ENCODE assay signal across 16 cellular contexts in genomic region chr13:30045916-30046704, GRCh38.
DNase-seq lines count a peak whose midpoint lies in the region; ATAC-seq and TF ChIP-seq lines count a peak whose summit lies in the region.
"Had no signal": no experiment of that assay in that cellular context is flagged by ENCODE, and none has a peak within 500 bp of the region (broad histone marks: within the 10 kb centered on the region; RNA-seq: fewer than 3 reads in every experiment).

No MANE protein-coding gene starts in this region.

- H3K27ac Mint-ChIP-seq in activated naive CD8-positive, alpha-beta T cell treated with anti-CD3 and anti-CD28 coated beads, Interleukin-2, amount 10 ng/mL, durations not matched to agents 7 days and 5 days, result peak overlapping the region; percentile 43
- no peak overlapping the region for H3K27ac Mint-ChIP-seq in activated naive CD8-positive, alpha-beta T cell treated with anti-CD3 and anti-CD28 coated beads, Interleukin-2, amount 50 U/mL, for 24 hours
- H3K27ac Mint-ChIP-seq in activated CD4-positive, alpha-beta T cell treated with anti-CD3 and anti-CD28 coated beads, Interleukin-2, amount 10 ng/mL, durations not matched to agents 7 days and 5 days, result no peak overlapping the region
- no peak overlapping the region for H3K27ac Mint-ChIP-seq in activated T-cell treated with anti-CD3 and anti-CD28 coated beads, Interleukin-2, amount 50 U/mL, for 72 hours
- H3K27ac Mint-ChIP-seq: activated T-cell treated with anti-CD3 and anti-CD28 coated beads, Interleukin-2, amount 50 U/mL, for 24 hours; type B pancreatic cell; WTC11 had no signal

- no peak overlapping the region for H3K4me3 ChIP-seq in fibroblast of the aortic adventitia (ENCODE audit: low read depth, low read length)
- H3K4me3 ChIP-seq in prostate gland, result no peak overlapping the region
- H3K4me3 ChIP-seq: SJCRH30 had no signal

- intact Hi-C loops in prostate gland (cut with DNase I), result no loop called here

- no peaks in the 10 kb centered on the region for H3K27me3 Mint-ChIP-seq in activated naive CD8-positive, alpha-beta T cell treated with anti-CD3 and anti-CD28 coated beads, Interleukin-2, amount 10 ng/mL, durations not matched to agents 7 days and 5 days
- no peaks in the 10 kb centered on the region for H3K27me3 Mint-ChIP-seq in activated naive CD8-positive, alpha-beta T cell treated with anti-CD3 and anti-CD28 coated beads, Interleukin-2, amount 50 U/mL, for 24 hours
- no peaks in the 10 kb centered on the region for H3K27me3 Mint-ChIP-seq in activated CD4-positive, alpha-beta T cell treated with anti-CD3 and anti-CD28 coated beads, Interleukin-2, amount 10 ng/mL, durations not matched to agents 7 days and 5 days
- no peaks in the 10 kb centered on the region for H3K27me3 Mint-ChIP-seq in activated T-cell treated with anti-CD3 and anti-CD28 coated beads, Interleukin-2, amount 50 U/mL, for 72 hours (ENCODE audit: low read depth)
- H3K27me3 Mint-ChIP-seq: activated T-cell treated with anti-CD3 and anti-CD28 coated beads, Interleukin-2, amount 50 U/mL, for 24 hours had no signal

- no peak for TF ChIP-seq POLR2A in prostate gland (IDR thresholded peaks at IDR 0.05)

- DNase-seq in activated naive CD8-positive, alpha-beta T cell treated with anti-CD3 and anti-CD28 coated beads, Interleukin-2, amount 10 ng/mL, durations not matched to agents 7 days and 5 days, result no peak
- no peak for DNase-seq in activated naive CD8-positive, alpha-beta T cell treated with anti-CD3 and anti-CD28 coated beads, Interleukin-2, amount 50 U/mL, for 24 hours
- DNase-seq in fibroblast of the aortic adventitia (ENCODE audit: low read depth), result peak; percentile 71
- DNase-seq in activated CD4-positive, alpha-beta T cell treated with anti-CD3 and anti-CD28 coated beads, Interleukin-2, amount 10 ng/mL, durations not matched to agents 7 days and 5 days, result no peak
- DNase-seq in activated T-cell treated with anti-CD3 and anti-CD28 coated beads, Interleukin-2, amount 50 U/mL, for 72 hours, result no peak
- no peak for DNase-seq in prostate gland (ENCODE audit: low spot score)
- DNase-seq: activated T-cell treated with anti-CD3 and anti-CD28 coated beads, Interleukin-2, amount 50 U/mL, for 24 hours; cerebellar nuclear complex; NCI-H1105; NCI-H524 treated with DMSO at 0.1 percent for 48 hours; SJCRH30 had no signal

- H3K4me1 ChIP-seq in prostate gland (replicated peaks), result no peaks in the 10 kb centered on the region

- H3K4me3 Mint-ChIP-seq in activated naive CD8-positive, alpha-beta T cell treated with anti-CD3 and anti-CD28 coated beads, Interleukin-2, amount 10 ng/mL, durations not matched to agents 7 days and 5 days, result no peak overlapping the region
- H3K4me3 Mint-ChIP-seq in activated naive CD8-positive, alpha-beta T cell treated with anti-CD3 and anti-CD28 coated beads, Interleukin-2, amount 50 U/mL, for 24 hours, result no peak overlapping the region
- H3K4me3 Mint-ChIP-seq in activated CD4-positive, alpha-beta T cell treated with anti-CD3 and anti-CD28 coated beads, Interleukin-2, amount 10 ng/mL, durations not matched to agents 7 days and 5 days, result no peak overlapping the region
- H3K4me3 Mint-ChIP-seq in activated T-cell treated with anti-CD3 and anti-CD28 coated beads, Interleukin-2, amount 50 U/mL, for 72 hours, result no peak overlapping the region
- H3K4me3 Mint-ChIP-seq: activated T-cell treated with anti-CD3 and anti-CD28 coated beads, Interleukin-2, amount 50 U/mL, for 24 hours; neural crest cell; type B pancreatic cell; WTC11 had no signal

- peaks cover 22% of the 10 kb centered on the region for H3K4me1 Mint-ChIP-seq in activated naive CD8-positive, alpha-beta T cell treated with anti-CD3 and anti-CD28 coated beads, Interleukin-2, amount 10 ng/mL, durations not matched to agents 7 days and 5 days
- peaks cover 20% of the 10 kb centered on the region for H3K4me1 Mint-ChIP-seq in activated naive CD8-positive, alpha-beta T cell treated with anti-CD3 and anti-CD28 coated beads, Interleukin-2, amount 50 U/mL, for 24 hours
- peaks cover 18% of the 10 kb centered on the region for H3K4me1 Mint-ChIP-seq in activated CD4-positive, alpha-beta T cell treated with anti-CD3 and anti-CD28 coated beads, Interleukin-2, amount 10 ng/mL, durations not matched to agents 7 days and 5 days
- peaks cover 21% of the 10 kb centered on the region for H3K4me1 Mint-ChIP-seq in activated T-cell treated with anti-CD3 and anti-CD28 coated beads, Interleukin-2, amount 50 U/mL, for 72 hours (ENCODE audit: low read depth)
- H3K4me1 Mint-ChIP-seq: neural crest cell had no signal

- H3K9me3 Mint-ChIP-seq in activated naive CD8-positive, alpha-beta T cell treated with anti-CD3 and anti-CD28 coated beads, Interleukin-2, amount 10 ng/mL, durations not matched to agents 7 days and 5 days, result no peaks in the 10 kb centered on the region
- no peaks in the 10 kb centered on the region for H3K9me3 Mint-ChIP-seq in activated naive CD8-positive, alpha-beta T cell treated with anti-CD3 and anti-CD28 coated beads, Interleukin-2, amount 50 U/mL, for 24 hours
- H3K9me3 Mint-ChIP-seq in activated CD4-positive, alpha-beta T cell treated with anti-CD3 and anti-CD28 coated beads, Interleukin-2, amount 10 ng/mL, durations not matched to agents 7 days and 5 days, result no peaks in the 10 kb centered on the region
- no peaks in the 10 kb centered on the region for H3K9me3 Mint-ChIP-seq in activated T-cell treated with anti-CD3 and anti-CD28 coated beads, Interleukin-2, amount 50 U/mL, for 72 hours
- H3K9me3 Mint-ChIP-seq: activated T-cell treated with anti-CD3 and anti-CD28 coated beads, Interleukin-2, amount 50 U/mL, for 24 hours; type B pancreatic cell had no signal

- POLR2A ChIA-PET in activated naive CD8-positive, alpha-beta T cell treated with anti-CD3 and anti-CD28 coated beads, Interleukin-2, amount 10 ng/mL, durations not matched to agents 7 days and 5 days (lab: Charles Lee), result no interaction called here
- POLR2A ChIA-PET in activated CD4-positive, alpha-beta T cell treated with anti-CD3 and anti-CD28 coated beads, Interleukin-2, amount 10 ng/mL, durations not matched to agents 7 days and 5 days (lab: Charles Lee), result no interaction called here

- no peaks in the 10 kb centered on the region for H3K36me3 Mint-ChIP-seq in activated naive CD8-positive, alpha-beta T cell treated with anti-CD3 and anti-CD28 coated beads, Interleukin-2, amount 10 ng/mL, durations not matched to agents 7 days and 5 days
- H3K36me3 Mint-ChIP-seq in activated naive CD8-positive, alpha-beta T cell treated with anti-CD3 and anti-CD28 coated beads, Interleukin-2, amount 50 U/mL, for 24 hours (ENCODE audit: low read depth), result no peaks in the 10 kb centered on the region
- H3K36me3 Mint-ChIP-seq in activated CD4-positive, alpha-beta T cell treated with anti-CD3 and anti-CD28 coated beads, Interleukin-2, amount 10 ng/mL, durations not matched to agents 7 days and 5 days (ENCODE audit: low read depth), result no peaks in the 10 kb centered on the region
- H3K36me3 Mint-ChIP-seq in activated T-cell treated with anti-CD3 and anti-CD28 coated beads, Interleukin-2, amount 50 U/mL, for 72 hours (ENCODE audit: insufficient read depth in 2 of 2), result no peaks in the 10 kb centered on the region
- H3K36me3 Mint-ChIP-seq: type B pancreatic cell, WTC11 had no signal

- WGBS in prostate gland, result 85% methylated on average over 7 of the region's 7 CpGs

- no peaks in the 10 kb centered on the region for H3K9me3 ChIP-seq in prostate gland
- H3K9me3 ChIP-seq: SJCRH30 had no signal

- ATAC-seq in activated naive CD8-positive, alpha-beta T cell treated with anti-CD3 and anti-CD28 coated beads, Interleukin-2, amount 10 ng/mL, durations not matched to agents 7 days and 5 days (ENCODE audit: low read depth), result no peak
- ATAC-seq in activated naive CD8-positive, alpha-beta T cell treated with anti-CD3 and anti-CD28 coated beads, Interleukin-2, amount 50 U/mL, for 24 hours, result no peak
- ATAC-seq in SK-N-SH treated with all-trans-retinoic acid at 6 μM for 48 hours (peak; percentile 56; the same call in 2 of the 3 replicates), HG02763 (IDR thresholded peaks at IDR 0.05; ENCODE audit: unreplicated experiment) (no peak)
- no peak for ATAC-seq in activated T-cell treated with anti-CD3 and anti-CD28 coated beads, Interleukin-2, amount 50 U/mL, for 72 hours (replicated peaks in 1 of 2)
- ATAC-seq: WTC11 had no signal

- no peaks in the 10 kb centered on the region for H3K27me3 ChIP-seq in prostate gland (replicated peaks; ENCODE audit: insufficient read depth)
- H3K27me3 ChIP-seq: SJCRH30 had no signal

- no peak overlapping the region for H3K27ac ChIP-seq in prostate gland
- H3K27ac ChIP-seq: SJCRH30 had no signal

- CTCF ChIA-PET in activated CD4-positive, alpha-beta T cell treated with anti-CD3 and anti-CD28 coated beads, Interleukin-2, amount 10 ng/mL, durations not matched to agents 7 days and 5 days (lab: Charles Lee), result interaction anchor here (1.6 to 2.0 kb wide), 2 partner anchors 8 to 20 kb away, joined by 4 read pairs; no protein-coding TSS in a partner anchor

- TF ChIP-seq CTCF in fibroblast of the aortic adventitia (IDR thresholded peaks at IDR 0.05; ENCODE audit: insufficient read depth, low read length), result no peak
- no peak for TF ChIP-seq CTCF in prostate gland (IDR thresholded peaks at IDR 0.05)

- no peaks in the 10 kb centered on the region for H3K36me3 ChIP-seq in prostate gland
- H3K36me3 ChIP-seq: SJCRH30 had no signal

TF ChIP-seq in SK-N-SH treated with all-trans-retinoic acid at 6 μM for 48 hours, 23 proteins besides CTCF, POLR2A, EP300 and RAD21 (continues in another document):
- TF ChIP-seq GLIS3 (CRISPR knock-in tag; IDR thresholded peaks at IDR 0.05) (no peak), TSHZ2 (CRISPR knock-in tag; IDR thresholded peaks at IDR 0.05) (no peak), ESRRG (CRISPR knock-in tag; IDR thresholded peaks at IDR 0.05) (no peak)
